ENCODE assay signal across 22 cellular contexts in genomic region chr6:54217018-54217417, GRCh38.
DNase-seq lines count a peak whose midpoint lies in the region; FAIRE-seq and TF ChIP-seq lines count a peak whose summit lies in the region.
"Had no signal": no experiment of that assay in that cellular context is flagged by ENCODE, and none has a peak within 500 bp of the region (broad histone marks: within the 10 kb centered on the region; RNA-seq: fewer than 3 reads in every experiment).

No MANE protein-coding gene starts in this region.

- H3K4me3 ChIP-seq in OCI-LY3 (ENCODE audit: low read length) (no peak overlapping the region), neural progenitor cell (no peak overlapping the region), kidney (ENCODE audit: low read length in 2 of 2) (no peak overlapping the region)
- H3K4me3 ChIP-seq: body of pancreas, colonic mucosa, HAP-1, thoracic aorta had no signal

- no peak overlapping the region for H2AFZ ChIP-seq in OCI-LY3 (ENCODE audit: low read depth, low read length)
- H2AFZ ChIP-seq in neural progenitor cell (replicated peaks): peak overlapping the region; percentile 50

- H3K27me3 ChIP-seq in OCI-LY3 (ENCODE audit: low read depth, low read length) (peaks cover 65% of the 10 kb centered on the region), neural progenitor cell (no peaks in the 10 kb centered on the region)
- H3K27me3 ChIP-seq: BE2C, body of pancreas, colonic mucosa had no signal

- no peak overlapping the region for H3K27ac Mint-ChIP-seq in neural progenitor cell
- H3K27ac Mint-ChIP-seq in immature natural killer cell: no peak overlapping the region
- H3K27ac Mint-ChIP-seq: activated B cell treated with CpG ODN at 0.5 μM for 24 hours; activated naive CD8-positive, alpha-beta T cell; activated T-cell treated with anti-CD3 and anti-CD28 coated beads, Interleukin-2, amount 50 U/mL, for 72 hours; nephron progenitor cell had no signal

- no peaks in the 10 kb centered on the region for H3K4me1 Mint-ChIP-seq in neural progenitor cell
- no peaks in the 10 kb centered on the region for H3K4me1 Mint-ChIP-seq in immature natural killer cell
- H3K4me1 Mint-ChIP-seq: nephron progenitor cell had no signal

- H4K20me1 ChIP-seq in OCI-LY3 (ENCODE audit: insufficient read depth, low read length): 0 out of 2 replicates have a peak, but pooled peaks cover 9% of the 10 kb centered on the region
- no peaks in the 10 kb centered on the region for H4K20me1 ChIP-seq in neural progenitor cell (ENCODE audit: low read depth)

- H3K36me3 Mint-ChIP-seq in neural progenitor cell (no peaks in the 10 kb centered on the region), immature natural killer cell (no peaks in the 10 kb centered on the region)
- H3K36me3 Mint-ChIP-seq: activated naive CD8-positive, alpha-beta T cell had no signal

- no peak overlapping the region for H3K27ac ChIP-seq in OCI-LY3 (ENCODE audit: low read length)
- H3K27ac ChIP-seq in neural progenitor cell: no peak overlapping the region
- H3K27ac ChIP-seq in kidney (ENCODE audit: low read depth in 2 of 2, low read length in 2 of 2): no peak overlapping the region
- H3K27ac ChIP-seq: body of pancreas, colonic mucosa, thoracic aorta had no signal

- H3K36me3 ChIP-seq in OCI-LY3 (replicated peaks; ENCODE audit: low read depth, low read length) (no peaks in the 10 kb centered on the region), neural progenitor cell (no peaks in the 10 kb centered on the region), kidney (ENCODE audit: control insufficient read depth in 1 of 2, insufficient read depth in 2 of 2, low read length in 2 of 2) (no peaks in the 10 kb centered on the region)
- H3K36me3 ChIP-seq: BE2C, colonic mucosa, HAP-1, thoracic aorta had no signal

- DNase-seq in GDM1 (lab: John Stamatoyannopoulos, UW) (peak; percentile 41), HT1080 (ENCODE audit: low read depth) (peak; percentile 48), neural progenitor cell (ENCODE audit: low spot score) (no peak), frontal cortex (ENCODE audit: low spot score in 2 of 2) (no peak), immature natural killer cell (no peak), middle frontal gyrus (ENCODE audit: extremely low spot score, low spot score) (no peak), kidney (no peak)
- DNase-seq: activated B cell treated with CpG ODN at 0.5 μM for 24 hours; activated CD8-positive, alpha-beta memory T cell treated with anti-CD3 and anti-CD28 coated beads for 24 hours; activated T-cell treated with anti-CD3 and anti-CD28 coated beads, Interleukin-2, amount 50 U/mL, for 72 hours; BE2C; body of pancreas; colonic mucosa; NCI-H1694; NCI-H2227 treated with DMSO at 0.1 percent for 48 hours; nephron progenitor cell; Right ventricle myocardium superior had no signal

- H3F3A ChIP-seq in neural progenitor cell (ENCODE audit: low read depth): no peaks in the 10 kb centered on the region

- no peaks in the 10 kb centered on the region for H3K27me3 Mint-ChIP-seq in neural progenitor cell (ENCODE audit: insufficient read depth, low read depth)
- peaks cover 0 to 6% (median 3%) of the 10 kb centered on the region in 3 donors for H3K27me3 Mint-ChIP-seq in immature natural killer cell (ENCODE audit: low read depth in 3 of 3)
- H3K27me3 Mint-ChIP-seq: activated B cell treated with CpG ODN at 0.5 μM for 24 hours; activated naive CD8-positive, alpha-beta T cell had no signal

- no peak overlapping the region for H3K4me3 Mint-ChIP-seq in neural progenitor cell
- H3K4me3 Mint-ChIP-seq in immature natural killer cell: no peak overlapping the region
- H3K4me3 Mint-ChIP-seq: activated B cell treated with CpG ODN at 0.5 μM for 24 hours; activated naive CD8-positive, alpha-beta T cell; activated T-cell treated with anti-CD3 and anti-CD28 coated beads, Interleukin-2, amount 50 U/mL, for 72 hours; nephron progenitor cell had no signal

- intact Hi-C loops in kidney (cut with DNase I): no loop called here

- H3K9me3 ChIP-seq in OCI-LY3 (ENCODE audit: insufficient read depth, low read length) (no peaks in the 10 kb centered on the region), neural progenitor cell (ENCODE audit: low read depth) (no peaks in the 10 kb centered on the region), kidney (ENCODE audit: control insufficient read depth in 1 of 2, low read length in 2 of 2) (no peaks in the 10 kb centered on the region)
- H3K9me3 ChIP-seq: BE2C, body of pancreas, colonic mucosa, HAP-1, thoracic aorta had no signal

- TF ChIP-seq CTCF in OCI-LY3 (IDR thresholded peaks at IDR 0.05; ENCODE audit: low read depth, low read length) (no peak), neural progenitor cell (IDR thresholded peaks at IDR 0.05) (no peak), kidney (IDR thresholded peaks at IDR 0.05; ENCODE audit: borderline replicate concordance, extremely low read depth, insufficient read depth) (no peak)

- peak overlapping the region; percentile 23 for H3K4me2 ChIP-seq in OCI-LY3 (ENCODE audit: low read length)
- H3K4me2 ChIP-seq in neural progenitor cell: no peak overlapping the region

- H3K4me1 ChIP-seq in OCI-LY3 (ENCODE audit: low read length) (peaks cover 12% of the 10 kb centered on the region), neural progenitor cell (no peaks in the 10 kb centered on the region), kidney (ENCODE audit: control insufficient read depth in 1 of 2, insufficient read depth in 1 of 2, low read depth in 1 of 2, low read length in 2 of 2) (no peaks in the 10 kb centered on the region)
- H3K4me1 ChIP-seq: BE2C, body of pancreas, colonic mucosa, HAP-1 had no signal

- H3K9me3 Mint-ChIP-seq in neural progenitor cell: no peaks in the 10 kb centered on the region
- peaks cover 5 to 14% (median 8%) of the 10 kb centered on the region in 6 donors for H3K9me3 Mint-ChIP-seq in immature natural killer cell
- H3K9me3 Mint-ChIP-seq: activated B cell treated with CpG ODN at 0.5 μM for 24 hours, nephron progenitor cell had no signal

- no peak for FAIRE-seq in frontal cortex (lab: Jason Lieb, UNC)
- no peak for FAIRE-seq in kidney (lab: Jason Lieb, UNC)
- FAIRE-seq: D721Med had no signal

- H3K79me2 ChIP-seq in OCI-LY3 (ENCODE audit: low read length) (no peaks in the 10 kb centered on the region), neural progenitor cell (ENCODE audit: low read depth) (no peaks in the 10 kb centered on the region)

- H3K9ac ChIP-seq in OCI-LY3 (ENCODE audit: low read length) (no peak overlapping the region), neural progenitor cell (no peak overlapping the region), kidney (ENCODE audit: low read length in 2 of 2) (no peak overlapping the region)

Comparison
In these comparisons a context has a peak if more than half of its experiments do, and no peak if none do; other contexts are left out.
1. DNase-seq: peak in GDM1 (single experiment) and HT1080 (single experiment); none in neural progenitor cell (single experiment), frontal cortex (0 of 2), immature natural killer cell (0 of 3), middle frontal gyrus (single experiment) and kidney (single experiment).